Comparison of ENCODE assay signal across 6 cellular contexts in genomic region chr15:37818152-37818677, GRCh38.
"Had no signal": no experiment of that assay in that cellular context is flagged by ENCODE, and none has a peak within 500 bp of the region (broad histone marks: within the 10 kb centered on the region; RNA-seq: fewer than 3 reads in every experiment).

No MANE protein-coding gene starts in this region.

- H3K4me3 ChIP-seq: GM23248, HAP-1 had no signal

- H3K9me3 ChIP-seq: HAP-1 had no signal

- H3K9ac ChIP-seq: GM23248 had no signal

- DNase-seq: GM23248, GOT3, H7, HFFc6, IMR-90 had no signal

- H3K36me3 ChIP-seq: HAP-1 had no signal

- H3K27ac ChIP-seq: GM23248 had no signal

- H2AFZ ChIP-seq: GM23248 had no signal
